Comparison of ENCODE assay signal across 9 cellular contexts in genomic region chr10:70479161-70479531, GRCh38. TPM values are rescaled to one million over a fixed set of nuclear protein-coding genes. Genes with fewer than 3 reads are reported as not detected.
DNase-seq lines count a peak whose midpoint lies in the region; ATAC-seq and TF ChIP-seq lines count a peak whose summit lies in the region.
"Had no signal": no experiment of that assay in that cellular context is flagged by ENCODE, and none has a peak within 500 bp of the region (broad histone marks: within the 10 kb centered on the region; RNA-seq: fewer than 3 reads in every experiment).

No MANE protein-coding gene starts in this region.

- TF ChIP-seq CTCF in GM12875 (IDR thresholded peaks at IDR 0.05; ENCODE audit: borderline replicate concordance, insufficient read depth, low read depth, low read length), result peak; percentile 28; the same call in 1 of the 2 replicates

- H3K4me3 ChIP-seq in GM12875 (ENCODE audit: low read depth, low read length) (peak overlapping the region; percentile 85), right cardiac atrium (ENCODE audit: low read length) (peak overlapping the region; percentile 70), skeletal muscle cell (ENCODE audit: low read depth, low read length) (peak overlapping the region; percentile 55)

- no peak for ATAC-seq in right cardiac atrium

- DNase-seq in RPMI8226 (peak; percentile 35), right cardiac atrium (no peak), skeletal muscle cell (ENCODE audit: low read depth) (no peak), glomerular visceral epithelial cell (ENCODE audit: extremely low spot score) (no peak), NCI-H2081 (lab: John Stamatoyannopoulos, UW) (no peak), COLO668 (lab: John Stamatoyannopoulos, UW; ENCODE audit: unreplicated experiment) (no peak), D341Med (ENCODE audit: low spot score) (no peak)

- no peaks in the 10 kb centered on the region for H3K27me3 ChIP-seq in right cardiac atrium (ENCODE audit: control insufficient read depth, insufficient read depth)

- H3K9me3 ChIP-seq in right cardiac atrium (ENCODE audit: control insufficient read depth, low read length), result no peaks in the 10 kb centered on the region

- intact Hi-C loops in right cardiac atrium (cut with DNase I), result no loop called here

- 38% methylated on average over 9 of the region's 9 CpGs for WGBS in right cardiac atrium

- H3K27ac ChIP-seq in right cardiac atrium (ENCODE audit: low read length), result peak overlapping the region; percentile 9
- H3K27ac ChIP-seq: RWPE1 had no signal

- peaks cover 18% of the 10 kb centered on the region for H3K4me1 ChIP-seq in right cardiac atrium (ENCODE audit: control insufficient read depth, insufficient read depth, low read length)

RNA-seq across cellular contexts. Expression of gene PALD1, which starts 0.6 kb away (rescaled TPM):
- total RNA-seq in right cardiac atrium, result 1 to 10 TPM; 4.3 to 7.7 (median 5.7) TPM
- 2.8 TPM for polyA plus RNA-seq in right cardiac atrium

RNA-seq across cellular contexts. Expression of gene NODAL, which starts 37.7 kb away (rescaled TPM):
- not detected for total RNA-seq in right cardiac atrium
- polyA plus RNA-seq in right cardiac atrium, result not detected
